8 cellular contexts compared by ENCODE assay signal in genomic region chr11:47412152-47412746, GRCh38. TPM values are rescaled to one million over a fixed set of nuclear protein-coding genes. Genes with fewer than 3 reads are reported as not detected.
A peak's percentile ranks its signal among the peaks of the same experiment; 100 is the strongest.
DNase-seq lines count a peak whose midpoint lies in the region; ATAC-seq, FAIRE-seq and TF ChIP-seq lines count a peak whose summit lies in the region.

No MANE protein-coding gene starts in this region.

- no peak overlapping the region for H3K14ac ChIP-seq in H1 (ENCODE audit: insufficient read length)

- ATAC-seq in activated B cell treated with CpG ODN at 0.5 μM for 24 hours (ENCODE audit: low read depth) = no peak
- ATAC-seq in GM18870 (IDR thresholded peaks at IDR 0.05; ENCODE audit: unreplicated experiment) = no peak
- no peak for ATAC-seq in GM21447 (IDR thresholded peaks at IDR 0.05; ENCODE audit: unreplicated experiment)
- ATAC-seq in HG02610 (IDR thresholded peaks at IDR 0.05; ENCODE audit: unreplicated experiment) = no peak

- H3K9ac ChIP-seq in H1 (replicated peaks in 1 of 4; ENCODE audit: extremely low read depth in 1 of 4, low read depth in 3 of 4, low read length in 3 of 4) = no peak overlapping the region

- H3K4me2 ChIP-seq in H1 (ENCODE audit: insufficient read depth in 1 of 2, low read depth in 2 of 2, low read length in 2 of 2) = no peak overlapping the region
- H3K4me2 ChIP-seq in osteoblast (ENCODE audit: insufficient read depth, low read length) = no peak overlapping the region

- H3K23me2 ChIP-seq in H1 (ENCODE audit: low read depth, low read length) = peaks cover 11% of the 10 kb centered on the region

- TF ChIP-seq CTCF in HFFc6 (IDR thresholded peaks at IDR 0.05) (peak; percentile 91), activated B cell treated with CpG ODN at 0.5 μM for 24 hours (IDR thresholded peaks at IDR 0.05) (no peak), H1 (IDR thresholded peaks at IDR 0.05; ENCODE audit: control extremely low read depth in 1 of 3, insufficient read depth in 1 of 3, low read depth in 1 of 3, low read length in 3 of 3) (peak; percentile 93 to 100 (median 97)), osteoblast (IDR thresholded peaks at IDR 0.05; ENCODE audit: extremely low read depth, low read depth, low read length) (peak; percentile 73)

- CTCF ChIA-PET in activated B cell treated with CpG ODN at 0.5 μM for 24 hours (lab: Charles Lee) (interaction anchor here (0.6 to 4.4 kb wide), 23 partner anchors 13 to 260 kb away, joined by 3 to 67 read pairs (median 5); partner anchors contain the start of genes PSMC3 and SPI1), H1 (lab: Charles Lee; ENCODE audit: partially characterized antibody) (interaction anchor here (0.6 to 6.2 kb wide), 39 partner anchors 9 to 499 kb away, joined by 3 to 59 read pairs (median 5); partner anchors contain the start of genes CELF1, DDB2, PSMC3 and RAPSN)

- H4K20me1 ChIP-seq in H1 (replicated peaks in 1 of 2; ENCODE audit: control insufficient read depth in 1 of 2, insufficient read depth in 2 of 2, low read length in 2 of 2) = peaks cover 0 to 8% of the 10 kb centered on the region in 2 experiments
- H4K20me1 ChIP-seq in osteoblast (ENCODE audit: insufficient read depth, low read length) = peaks cover 30% of the 10 kb centered on the region

- H3K4ac ChIP-seq in H1 (replicated peaks; ENCODE audit: insufficient read length, low read depth, low read length) = no peak overlapping the region

- H3K27ac ChIP-seq in H1 (ENCODE audit: low read depth, low read length) (no peak overlapping the region), osteoblast (ENCODE audit: low read depth, low read length) (no peak overlapping the region)

- no peak overlapping the region for H3K27ac Mint-ChIP-seq in HFFc6
- H3K27ac Mint-ChIP-seq in activated B cell treated with CpG ODN at 0.5 μM for 24 hours = no peak overlapping the region

- POLR2A ChIA-PET in activated B cell treated with CpG ODN at 0.5 μM for 24 hours (lab: Charles Lee) (interaction anchor here (0.6 to 3.4 kb wide), 9 partner anchors 9 to 197 kb away, joined by 3 to 14 read pairs (median 6); partner anchors contain the start of genes ACP2 and DDB2), H1 (lab: Charles Lee; ENCODE audit: partially characterized antibody) (interaction anchor here (0.6 to 12.8 kb wide), 7 partner anchors 9 to 324 kb away, joined by 3 to 140 read pairs (median 4); partner anchors contain the start of gene PSMC3)

- H2BK20ac ChIP-seq in H1 (ENCODE audit: low read length) = no peak overlapping the region

- no peak overlapping the region for H2BK5ac ChIP-seq in H1 (ENCODE audit: low read depth, low read length)

- no peaks in the 10 kb centered on the region for H3K79me1 ChIP-seq in H1 (ENCODE audit: low read depth, low read length)

- no peak overlapping the region for H4K5ac ChIP-seq in H1 (ENCODE audit: insufficient read length, low read depth, low read length)

- no peak overlapping the region for H3K23ac ChIP-seq in H1 (ENCODE audit: insufficient read length)

- H3K4me3 ChIP-seq in H1 (ENCODE audit: extremely low read depth in 1 of 4, insufficient read depth in 2 of 4, low read depth in 3 of 4, low read length in 4 of 4) (no peak overlapping the region), osteoblast (ENCODE audit: insufficient read depth, low read length) (no peak overlapping the region)

- H2AK5ac ChIP-seq in H1 (ENCODE audit: low read depth, low read length) = no peak overlapping the region

- WGBS in H1 (ENCODE audit: extremely low coverage in 1 of 2, insufficient coverage in 1 of 2, insufficient read length in 1 of 2, insufficient replicate concordance in 2 of 2, low coverage in 1 of 2, low lambda C conversion rate in 2 of 2, missing lambda C conversion rate in 1 of 2), 2 experiments = 64% methylated on average over 4 of the region's 4 CpGs; no CpG with 5 or more reads in 1 of the 2 experiments

- peaks cover 19% of the 10 kb centered on the region; the same call in 1 of the 2 replicates for H3K36me3 Mint-ChIP-seq in HFFc6 (ENCODE audit: low read depth)
- H3K36me3 Mint-ChIP-seq in activated B cell treated with CpG ODN at 0.5 μM for 24 hours (ENCODE audit: low read depth) = peaks cover 28% of the 10 kb centered on the region

- no peak overlapping the region for H2BK12ac ChIP-seq in H1 (ENCODE audit: low read depth, low read length)

- intact Hi-C loops in activated B cell treated with CpG ODN at 0.5 μM for 24 hours (cut with micrococcal nuclease) = loop anchor here (1.0 kb wide), 3 partner anchors 14 to 235 kb away; partner anchors contain the start of gene PSMC3

- H3K36me3 ChIP-seq in H1 (ENCODE audit: control insufficient read depth in 2 of 4, insufficient read depth in 4 of 4, low read length in 3 of 4) (peaks cover 0 to 2% (median 0%) of the 10 kb centered on the region in 4 experiments; a peak in 2 of 8 replicates), osteoblast (ENCODE audit: insufficient read depth, low read length) (peaks cover 43% of the 10 kb centered on the region)

- H3K4me3 Mint-ChIP-seq in HFFc6 (no peak overlapping the region), activated B cell treated with CpG ODN at 0.5 μM for 24 hours (no peak overlapping the region)

- H3K79me2 ChIP-seq in H1 (ENCODE audit: control insufficient read depth in 1 of 2, insufficient read depth in 2 of 2, low read length in 2 of 2) = no peaks in the 10 kb centered on the region; a peak in 1 of 4 replicates
- peaks cover 41% of the 10 kb centered on the region for H3K79me2 ChIP-seq in osteoblast (ENCODE audit: insufficient read depth, low read length)

- TF ChIP-seq RAD21 in H1 (IDR thresholded peaks at IDR 0.05 in 1 of 2, conservative IDR thresholded peaks at IDR 0.05 in 1 of 2; ENCODE audit: low read depth in 2 of 2, low read length in 2 of 2) = peak; percentile 65 to 79

- TF ChIP-seq EP300 in H1 (IDR thresholded peaks at IDR 0.05; ENCODE audit: borderline replicate concordance in 1 of 2, low read depth in 2 of 2, low read length in 2 of 2) = no peak

- H2BK120ac ChIP-seq in H1 (replicated peaks; ENCODE audit: low read depth, low read length) = no peak overlapping the region

- no peak overlapping the region for H3K18ac ChIP-seq in H1 (ENCODE audit: extremely low read depth, low read length)

- no peak overlapping the region for H2AFZ ChIP-seq in H1 (ENCODE audit: low read length)
- no peak overlapping the region for H2AFZ ChIP-seq in osteoblast (ENCODE audit: low read length)

- H3K4me1 ChIP-seq in H1 (replicated peaks in 1 of 4; ENCODE audit: control insufficient read depth in 3 of 4, insufficient read depth in 4 of 4, low read length in 3 of 4) = peaks cover 3 to 11% (median 10%) of the 10 kb centered on the region in 4 experiments
- peaks cover 61% of the 10 kb centered on the region for H3K4me1 ChIP-seq in osteoblast (ENCODE audit: insufficient read depth, low read length)

- H4K91ac ChIP-seq in H1 (replicated peaks; ENCODE audit: insufficient read length, low read length) = no peak overlapping the region

- no peak overlapping the region for H2BK15ac ChIP-seq in H1 (ENCODE audit: low read length)

- H3K9me3 Mint-ChIP-seq in HFFc6 = no peaks in the 10 kb centered on the region
- H3K9me3 Mint-ChIP-seq in activated B cell treated with CpG ODN at 0.5 μM for 24 hours = no peaks in the 10 kb centered on the region

- no peak overlapping the region for H3K56ac ChIP-seq in H1 (replicated peaks; ENCODE audit: insufficient read length, low read depth, low read length)

- H3K9me3 ChIP-seq in H1 (ENCODE audit: insufficient read depth in 2 of 2, low read depth in 1 of 2, low read length in 1 of 2) (no peaks in the 10 kb centered on the region), osteoblast (ENCODE audit: low read depth, low read length) (no peaks in the 10 kb centered on the region)

- H3K4me1 Mint-ChIP-seq in HFFc6 (ENCODE audit: low read depth) = peaks cover 59% of the 10 kb centered on the region
- H3K4me1 Mint-ChIP-seq in activated B cell treated with CpG ODN at 0.5 μM for 24 hours = peaks cover 16% of the 10 kb centered on the region

- H4K8ac ChIP-seq in H1 (ENCODE audit: extremely low read depth, insufficient read depth, low read length) = no peak overlapping the region

- H3K27me3 ChIP-seq in H1 (replicated peaks in 1 of 4; ENCODE audit: control insufficient read depth in 3 of 4, extremely low read depth in 1 of 4, insufficient read depth in 3 of 4, low read length in 3 of 4) = no peaks in the 10 kb centered on the region
- no peaks in the 10 kb centered on the region for H3K27me3 ChIP-seq in osteoblast (ENCODE audit: insufficient read depth, low read length)

- H3K27me3 Mint-ChIP-seq in HFFc6 (ENCODE audit: insufficient read depth) = peaks cover 6% of the 10 kb centered on the region
- no peaks in the 10 kb centered on the region for H3K27me3 Mint-ChIP-seq in activated B cell treated with CpG ODN at 0.5 μM for 24 hours

- no peak for TF ChIP-seq POLR2A in H1 (IDR thresholded peaks at IDR 0.05; ENCODE audit: control extremely low read depth in 1 of 2, low read depth in 2 of 2, low read length in 2 of 2)

- peak; percentile 51 for DNase-seq in COLO829 (ENCODE audit: low spot score)
- peak; percentile 39 for DNase-seq in HFFc6
- DNase-seq in activated B cell treated with CpG ODN at 0.5 μM for 24 hours = peak; percentile 60
- peak in 1 of 2 experiments; percentile 90 for DNase-seq in H1 (ENCODE audit: low read depth in 1 of 2, low spot score in 2 of 2)
- DNase-seq in osteoblast (ENCODE audit: insufficient read length, low spot score, missing footprints) = peak; percentile 97

- FAIRE-seq in H1 (lab: Jason Lieb, UNC) = no peak

RNA-seq across cellular contexts. Expression of gene SLC39A13, which starts 3.9 kb away (rescaled TPM):
- total RNA-seq in HFFc6 (2021; fragmentation: NEBNext Ultra II Directional; extraction: Animal tissue kit (Norgen Biotek cat#: 25700)) = 100 to 1,000 TPM in 2 of 6 experiments, 10 to 100 TPM in 4; 78.2 to 126 (median 86.4) TPM
- total RNA-seq in activated B cell treated with CpG ODN at 0.5 μM for 24 hours (27.5 and 28.2 TPM in 2 replicates), osteoblast (52.5 and 78.9 TPM in 2 replicates)
- 20.9 and 23.2 TPM in 2 replicates for total RNA-seq in H1 (2021; fragmentation: NEBNext Ultra II Directional; extraction: Animal tissue kit (Norgen Biotek cat#: 25700))
- 30.0 and 42.9 TPM in 2 replicates for polyA plus RNA-seq in H1 (2011; rRNA removed)
- polyA plus RNA-seq in H1 (2011; cell fraction: cytosol; rRNA removed) = 37.3 TPM
- polyA plus RNA-seq in H1 (2011; cell fraction: nucleus; rRNA removed) = 134 TPM
- polyA plus RNA-seq in H1 (2012, experiment 1 of 2) = 14.8 to 28.7 TPM (median 25.1 TPM) in 4 replicates
- polyA plus RNA-seq in H1 (2012, experiment 2 of 2) = 18.9 TPM
- polyA plus RNA-seq in H1 (2013, experiment 1 of 2) = 19.5 TPM
- 19.1 TPM for polyA plus RNA-seq in H1 (2013, experiment 2 of 2)
- 8.9 and 9.6 TPM in 2 replicates for polyA minus RNA-seq in H1 (2011; rRNA and poly(A)+ RNA removed)
- 10.0 TPM for polyA minus RNA-seq in H1 (2011; cell fraction: cytosol; rRNA and poly(A)+ RNA removed)
- polyA minus RNA-seq in H1 (2011; cell fraction: nucleus; rRNA and poly(A)+ RNA removed) = 20.5 TPM

RNA-seq across cellular contexts. Expression of gene PSMC3, which starts 14.0 kb away (rescaled TPM):
- total RNA-seq in HFFc6 (2021; fragmentation: NEBNext Ultra II Directional; extraction: Animal tissue kit (Norgen Biotek cat#: 25700)) = 100 to 1,000 TPM; 161 to 238 (median 220) TPM
- total RNA-seq in activated B cell treated with CpG ODN at 0.5 μM for 24 hours (101 and 126 TPM in 2 replicates), osteoblast (121 and 124 TPM in 2 replicates)
- 159 and 160 TPM in 2 replicates for total RNA-seq in H1 (2021; fragmentation: NEBNext Ultra II Directional; extraction: Animal tissue kit (Norgen Biotek cat#: 25700))
- 105 and 114 TPM in 2 replicates for polyA plus RNA-seq in H1 (2011; rRNA removed)
- polyA plus RNA-seq in H1 (2011; cell fraction: cytosol; rRNA removed) = 201 TPM
- polyA plus RNA-seq in H1 (2011; cell fraction: nucleus; rRNA removed) = 110 TPM
- polyA plus RNA-seq in H1 (2012, experiment 1 of 2) = 209 to 226 TPM (median 211 TPM) in 4 replicates
- polyA plus RNA-seq in H1 (2012, experiment 2 of 2) = 124 TPM
- 82.6 TPM for polyA plus RNA-seq in H1 (2013, experiment 1 of 2)
- 81.6 TPM for polyA plus RNA-seq in H1 (2013, experiment 2 of 2)
- 94.5 and 111 TPM in 2 replicates for polyA minus RNA-seq in H1 (2011; rRNA and poly(A)+ RNA removed)
- 65.4 TPM for polyA minus RNA-seq in H1 (2011; cell fraction: cytosol; rRNA and poly(A)+ RNA removed)
- polyA minus RNA-seq in H1 (2011; cell fraction: nucleus; rRNA and poly(A)+ RNA removed) = 50.5 TPM

RNA-seq across cellular contexts. Expression of gene SPI1, which starts 33.9 kb away (rescaled TPM):
- not detected for total RNA-seq in HFFc6 (2021; fragmentation: NEBNext Ultra II Directional; extraction: Animal tissue kit (Norgen Biotek cat#: 25700))
- total RNA-seq in activated B cell treated with CpG ODN at 0.5 μM for 24 hours (63.9 and 68.8 TPM in 2 replicates), osteoblast (not detected in 2 replicates)
- not detected in 2 replicates for total RNA-seq in H1 (2021; fragmentation: NEBNext Ultra II Directional; extraction: Animal tissue kit (Norgen Biotek cat#: 25700))
- 0.12 and 0.28 TPM in 2 replicates for polyA plus RNA-seq in H1 (2011; rRNA removed)
- polyA plus RNA-seq in H1 (2011; cell fraction: cytosol; rRNA removed) = 0.23 TPM
- polyA plus RNA-seq in H1 (2011; cell fraction: nucleus; rRNA removed) = 0.27 TPM
- 0.20 to 0.33 TPM in 2 of 4 replicates, not detected in the others for polyA plus RNA-seq in H1 (2012, experiment 1 of 2)
- 0.21 TPM for polyA plus RNA-seq in H1 (2012, experiment 2 of 2)
- 0.14 TPM for polyA plus RNA-seq in H1 (2013, experiment 1 of 2)
- polyA plus RNA-seq in H1 (2013, experiment 2 of 2) = 0.20 TPM
- polyA minus RNA-seq in H1 (2011; rRNA and poly(A)+ RNA removed) = 0.60 TPM in 1 of 2 replicates, not detected in the other
- polyA minus RNA-seq in H1 (2011; cell fraction: cytosol; rRNA and poly(A)+ RNA removed) = not detected
- not detected for polyA minus RNA-seq in H1 (2011; cell fraction: nucleus; rRNA and poly(A)+ RNA removed)

RNA-seq across cellular contexts. Expression of gene RAPSN, which starts 36.7 kb away (rescaled TPM):
- under 1 TPM in 1 of 6 experiments, not detected in 5; 0.22 TPM for total RNA-seq in HFFc6 (2021; fragmentation: NEBNext Ultra II Directional; extraction: Animal tissue kit (Norgen Biotek cat#: 25700))
- 1.1 and 3.5 TPM in 2 replicates for total RNA-seq in activated B cell treated with CpG ODN at 0.5 μM for 24 hours
- 0.34 TPM in 1 of 2 replicates, not detected in the other for total RNA-seq in H1 (2021; fragmentation: NEBNext Ultra II Directional; extraction: Animal tissue kit (Norgen Biotek cat#: 25700))
- polyA plus RNA-seq in H1 (2011; rRNA removed) = 0.05 and 0.06 TPM in 2 replicates
- polyA plus RNA-seq in H1 (2011; cell fraction: cytosol; rRNA removed) = 0.05 TPM
- polyA plus RNA-seq in H1 (2011; cell fraction: nucleus; rRNA removed) = 0.54 TPM
- 0.11 TPM in 1 of 4 replicates, not detected in the others for polyA plus RNA-seq in H1 (2012, experiment 1 of 2)
- polyA plus RNA-seq in H1 (2012, experiment 2 of 2) = not detected
- 0.71 TPM for polyA plus RNA-seq in H1 (2013, experiment 1 of 2)
- polyA plus RNA-seq in H1 (2013, experiment 2 of 2) = 0.29 TPM
- polyA minus RNA-seq in H1 (2011; rRNA and poly(A)+ RNA removed) = not detected in 2 replicates
- polyA minus RNA-seq in H1 (2011; cell fraction: cytosol; rRNA and poly(A)+ RNA removed) = not detected
- 0.60 TPM for polyA minus RNA-seq in H1 (2011; cell fraction: nucleus; rRNA and poly(A)+ RNA removed)
- total RNA-seq in osteoblast = 0.29 and 0.36 TPM in 2 replicates

RNA-seq across cellular contexts. Expression of gene MYBPC3, which starts 59.7 kb away (rescaled TPM):
- not detected for total RNA-seq in HFFc6 (2021; fragmentation: NEBNext Ultra II Directional; extraction: Animal tissue kit (Norgen Biotek cat#: 25700))
- total RNA-seq in activated B cell treated with CpG ODN at 0.5 μM for 24 hours (0.46 and 0.69 TPM in 2 replicates), osteoblast (not detected in 2 replicates)
- not detected in 2 replicates for total RNA-seq in H1 (2021; fragmentation: NEBNext Ultra II Directional; extraction: Animal tissue kit (Norgen Biotek cat#: 25700))
- polyA plus RNA-seq in H1 (2011; rRNA removed) = 0.02 and 0.05 TPM in 2 replicates
- 0.03 TPM for polyA plus RNA-seq in H1 (2011; cell fraction: cytosol; rRNA removed)
- 0.19 TPM for polyA plus RNA-seq in H1 (2011; cell fraction: nucleus; rRNA removed)
- 0.04 to 0.05 TPM in 2 of 4 replicates, not detected in the others for polyA plus RNA-seq in H1 (2012, experiment 1 of 2)
- not detected for polyA plus RNA-seq in H1 (2012, experiment 2 of 2)
- polyA plus RNA-seq in H1 (2013, experiment 1 of 2) = 0.02 TPM
- under 0.01 TPM for polyA plus RNA-seq in H1 (2013, experiment 2 of 2)
- 0.07 TPM in 1 of 2 replicates, not detected in the other for polyA minus RNA-seq in H1 (2011; rRNA and poly(A)+ RNA removed)
- polyA minus RNA-seq in H1 (2011; cell fraction: cytosol; rRNA and poly(A)+ RNA removed) = not detected
- polyA minus RNA-seq in H1 (2011; cell fraction: nucleus; rRNA and poly(A)+ RNA removed) = not detected

Comparison
In these comparisons a context has a peak if more than half of its experiments do, and no peak if none do; other contexts are left out.
1. RNA of gene SPI1, which starts 33.9 kb away (total RNA-seq): 63.9 to 68.8 TPM in activated B cell treated with CpG ODN at 0.5 μM for 24 hours; not detected in HFFc6, not detected in H1 and not detected in osteoblast; every median in the first group is over 10 times any median in the second.